19 cellular contexts compared by ENCODE assay signal in genomic region chr12:11666131-11666530, GRCh38. TPM values are rescaled to one million over a fixed set of nuclear protein-coding genes. Genes with fewer than 3 reads are reported as not detected.
A peak's percentile ranks its signal among the peaks of the same experiment; 100 is the strongest.
DNase-seq lines count a peak whose midpoint lies in the region; ATAC-seq, FAIRE-seq and TF ChIP-seq lines count a peak whose summit lies in the region.
"Had no signal": no experiment of that assay in that cellular context is flagged by ENCODE, and none has a peak within 500 bp of the region (broad histone marks: within the 10 kb centered on the region; RNA-seq: fewer than 3 reads in every experiment).

No MANE protein-coding gene starts in this region.

- no peak overlapping the region for H3K27ac ChIP-seq in endodermal cell (ENCODE audit: low read depth, low read length)

- peaks cover 4% of the 10 kb centered on the region for H3K4me1 ChIP-seq in endodermal cell (ENCODE audit: control insufficient read depth, insufficient read depth, low read length)
- H3K4me1 ChIP-seq: Caco-2 had no signal

- no peak for DNase-seq in activated CD4-positive, alpha-beta T cell treated with anti-CD3 and anti-CD28 coated beads, Interleukin-2, amount 10 ng/mL, durations not matched to agents 24 days and 14 days
- DNase-seq in activated CD4-positive, alpha-beta T cell treated with anti-CD3 and anti-CD28 coated beads for 36 hours = no peak
- DNase-seq in endodermal cell (peak; percentile 49), GM10266 (ENCODE audit: extremely low spot score) (no peak), medulla oblongata (ENCODE audit: extremely low spot score) (no peak), frontal cortex (ENCODE audit: low spot score in 2 of 2) (no peak)
- no peak for DNase-seq in natural killer cell treated with Interleukin-12 subunit alpha and Interleukin-12 subunit beta and Interleukin-15 and Interleukin-18, amount 100 ng/mL, for 72 hours (ENCODE audit: low spot score)
- DNase-seq: 8988T, Caco-2, DMS53, NCI-H1417 treated with DMSO at 0.1 percent for 48 hours, NCI-H2029, NCI-H2171 treated with DMSO at 0.1 percent for 48 hours, NCI-H510A treated with DMSO at 0.1 percent for 48 hours, SHP77 had no signal

- H3K4me3 ChIP-seq in endodermal cell (ENCODE audit: low read length) = no peak overlapping the region

- peaks cover 5% of the 10 kb centered on the region for H3K9me3 Mint-ChIP-seq in activated CD4-positive, alpha-beta T cell treated with anti-CD3 and anti-CD28 coated beads, Interleukin-2, amount 10 ng/mL, durations not matched to agents 24 days and 14 days
- H3K9me3 Mint-ChIP-seq in activated CD4-positive, alpha-beta T cell treated with anti-CD3 and anti-CD28 coated beads for 36 hours (ENCODE audit: low read depth) = no peaks in the 10 kb centered on the region
- no peaks in the 10 kb centered on the region for H3K9me3 Mint-ChIP-seq in endodermal cell
- H3K9me3 Mint-ChIP-seq in natural killer cell treated with Interleukin-12 subunit alpha and Interleukin-12 subunit beta and Interleukin-15 and Interleukin-18, amount 100 ng/mL, for 72 hours = peaks cover 3% of the 10 kb centered on the region

- 87 to 89% methylated on average over 3 of the region's 3 CpGs for WGBS in endodermal cell (ENCODE audit: insufficient coverage in 1 of 2, insufficient read length in 1 of 2), 2 experiments

- FAIRE-seq in frontal cortex (lab: Jason Lieb, UNC) = no peak
- FAIRE-seq: G401.6, H54, RCC 7860 had no signal

- no peak for ATAC-seq in activated CD4-positive, alpha-beta T cell treated with anti-CD3 and anti-CD28 coated beads for 36 hours
- ATAC-seq in natural killer cell treated with Interleukin-12 subunit alpha and Interleukin-12 subunit beta and Interleukin-15 and Interleukin-18, amount 100 ng/mL, for 72 hours = no peak
- no peak for ATAC-seq in GM19035 (IDR thresholded peaks at IDR 0.05; ENCODE audit: unreplicated experiment)

- intact Hi-C loops in activated CD4-positive, alpha-beta T cell treated with anti-CD3 and anti-CD28 coated beads, Interleukin-2, amount 10 ng/mL, durations not matched to agents 24 days and 14 days (cut with micrococcal nuclease) = no loop called here
- intact Hi-C loops in activated CD4-positive, alpha-beta T cell treated with anti-CD3 and anti-CD28 coated beads for 36 hours (cut with DNase I, micrococcal nuclease) = no loop called here

- no peak overlapping the region for H3K4me3 Mint-ChIP-seq in activated CD4-positive, alpha-beta T cell treated with anti-CD3 and anti-CD28 coated beads, Interleukin-2, amount 10 ng/mL, durations not matched to agents 24 days and 14 days
- no peak overlapping the region for H3K4me3 Mint-ChIP-seq in activated CD4-positive, alpha-beta T cell treated with anti-CD3 and anti-CD28 coated beads for 36 hours
- no peak overlapping the region for H3K4me3 Mint-ChIP-seq in endodermal cell
- no peak overlapping the region for H3K4me3 Mint-ChIP-seq in natural killer cell treated with Interleukin-12 subunit alpha and Interleukin-12 subunit beta and Interleukin-15 and Interleukin-18, amount 100 ng/mL, for 72 hours

- H3K36me3 ChIP-seq in endodermal cell (ENCODE audit: control insufficient read depth, insufficient read depth, low read length) = no peaks in the 10 kb centered on the region

- POLR2A ChIA-PET in activated CD4-positive, alpha-beta T cell treated with anti-CD3 and anti-CD28 coated beads for 36 hours (lab: Charles Lee) = no interaction called here

- H3K9ac ChIP-seq in endodermal cell (ENCODE audit: extremely low read depth, low read length, poor library complexity, severe bottlenecking) = no peak overlapping the region

- peaks cover 50% of the 10 kb centered on the region for H3K36me3 Mint-ChIP-seq in activated CD4-positive, alpha-beta T cell treated with anti-CD3 and anti-CD28 coated beads, Interleukin-2, amount 10 ng/mL, durations not matched to agents 24 days and 14 days (ENCODE audit: low read depth)
- H3K36me3 Mint-ChIP-seq in activated CD4-positive, alpha-beta T cell treated with anti-CD3 and anti-CD28 coated beads for 36 hours (ENCODE audit: low read depth) = peaks cover 39% of the 10 kb centered on the region
- peaks cover 5% of the 10 kb centered on the region for H3K36me3 Mint-ChIP-seq in endodermal cell (ENCODE audit: low read depth)
- H3K36me3 Mint-ChIP-seq in natural killer cell treated with Interleukin-12 subunit alpha and Interleukin-12 subunit beta and Interleukin-15 and Interleukin-18, amount 100 ng/mL, for 72 hours = no peaks in the 10 kb centered on the region

- peaks cover 32% of the 10 kb centered on the region for H3K27me3 ChIP-seq in endodermal cell (ENCODE audit: control insufficient read depth, insufficient read depth, low read length, poor library complexity, severe bottlenecking)

- no peaks in the 10 kb centered on the region for H3K27me3 Mint-ChIP-seq in activated CD4-positive, alpha-beta T cell treated with anti-CD3 and anti-CD28 coated beads, Interleukin-2, amount 10 ng/mL, durations not matched to agents 24 days and 14 days
- H3K27me3 Mint-ChIP-seq in activated CD4-positive, alpha-beta T cell treated with anti-CD3 and anti-CD28 coated beads for 36 hours = no peaks in the 10 kb centered on the region
- H3K27me3 Mint-ChIP-seq in endodermal cell (ENCODE audit: insufficient read depth) = peaks cover 5% of the 10 kb centered on the region
- no peaks in the 10 kb centered on the region for H3K27me3 Mint-ChIP-seq in natural killer cell treated with Interleukin-12 subunit alpha and Interleukin-12 subunit beta and Interleukin-15 and Interleukin-18, amount 100 ng/mL, for 72 hours

- TF ChIP-seq CTCF in endodermal cell (conservative IDR thresholded peaks at IDR 0.05) (no peak), GM10266 (IDR thresholded peaks at IDR 0.05; ENCODE audit: control insufficient read depth, insufficient read depth, low read depth, missing control alignments) (no peak)

- H3K27ac Mint-ChIP-seq in activated CD4-positive, alpha-beta T cell treated with anti-CD3 and anti-CD28 coated beads, Interleukin-2, amount 10 ng/mL, durations not matched to agents 24 days and 14 days = peak overlapping the region; percentile 59
- H3K27ac Mint-ChIP-seq in activated CD4-positive, alpha-beta T cell treated with anti-CD3 and anti-CD28 coated beads for 36 hours = no peak overlapping the region
- H3K27ac Mint-ChIP-seq in endodermal cell = no peak overlapping the region
- peak overlapping the region; percentile 17 to 33 for H3K27ac Mint-ChIP-seq in natural killer cell treated with Interleukin-12 subunit alpha and Interleukin-12 subunit beta and Interleukin-15 and Interleukin-18, amount 100 ng/mL, for 72 hours

- no peaks in the 10 kb centered on the region for H3K9me3 ChIP-seq in endodermal cell (ENCODE audit: control insufficient read depth, low read length)
- H3K9me3 ChIP-seq: Caco-2 had no signal

- CTCF ChIA-PET in activated CD4-positive, alpha-beta T cell treated with anti-CD3 and anti-CD28 coated beads for 36 hours (lab: Charles Lee) = interaction anchor here (0.6 to 1.3 kb wide), 4 partner anchors 13 to 612 kb away, joined by 3 to 4 read pairs (median 3); no protein-coding TSS in a partner anchor

- peaks cover 55% of the 10 kb centered on the region for H3K4me1 Mint-ChIP-seq in activated CD4-positive, alpha-beta T cell treated with anti-CD3 and anti-CD28 coated beads, Interleukin-2, amount 10 ng/mL, durations not matched to agents 24 days and 14 days
- peaks cover 70% of the 10 kb centered on the region for H3K4me1 Mint-ChIP-seq in activated CD4-positive, alpha-beta T cell treated with anti-CD3 and anti-CD28 coated beads for 36 hours
- peaks cover 35% of the 10 kb centered on the region for H3K4me1 Mint-ChIP-seq in endodermal cell
- peaks cover 66 to 84% of the 10 kb centered on the region in 2 donors for H3K4me1 Mint-ChIP-seq in natural killer cell treated with Interleukin-12 subunit alpha and Interleukin-12 subunit beta and Interleukin-15 and Interleukin-18, amount 100 ng/mL, for 72 hours (ENCODE audit: low read depth in 2 of 2)

RNA-seq across cellular contexts. Expression of gene ETV6, which starts 16.7 kb away (rescaled TPM):
- 114 and 119 TPM in 2 replicates for total RNA-seq in activated CD4-positive, alpha-beta T cell treated with anti-CD3 and anti-CD28 coated beads, Interleukin-2, amount 10 ng/mL, durations not matched to agents 24 days and 14 days
- 10 to 100 TPM; 53.5 to 56.7 TPM for total RNA-seq in activated CD4-positive, alpha-beta T cell treated with anti-CD3 and anti-CD28 coated beads for 36 hours
- total RNA-seq in endodermal cell (10 to 100 TPM in 1 of 2 donors, 1 to 10 TPM in 1; 9.3 to 22.1 TPM), frontal cortex (2.9 TPM)
- 7.5 TPM for polyA plus RNA-seq in endodermal cell (2013, experiment 1 of 2)
- polyA plus RNA-seq in endodermal cell (2013, experiment 2 of 2) = 7.7 TPM
- total RNA-seq in natural killer cell treated with Interleukin-12 subunit alpha and Interleukin-12 subunit beta and Interleukin-15 and Interleukin-18, amount 100 ng/mL, for 72 hours = 10 to 100 TPM; 50.2 to 82.3 TPM

Comparison
In these comparisons a context has a peak if more than half of its experiments do, and no peak if none do; other contexts are left out.
1. H3K27ac Mint-ChIP-seq: peak in activated CD4-positive, alpha-beta T cell treated with anti-CD3 and anti-CD28 coated beads, Interleukin-2, amount 10 ng/mL, durations not matched to agents 24 days and 14 days (single experiment) and natural killer cell treated with Interleukin-12 subunit alpha and Interleukin-12 subunit beta and Interleukin-15 and Interleukin-18, amount 100 ng/mL, for 72 hours (2 of 2); none in activated CD4-positive, alpha-beta T cell treated with anti-CD3 and anti-CD28 coated beads for 36 hours (single experiment) and endodermal cell (single experiment).